In the genomic region with DNA sequence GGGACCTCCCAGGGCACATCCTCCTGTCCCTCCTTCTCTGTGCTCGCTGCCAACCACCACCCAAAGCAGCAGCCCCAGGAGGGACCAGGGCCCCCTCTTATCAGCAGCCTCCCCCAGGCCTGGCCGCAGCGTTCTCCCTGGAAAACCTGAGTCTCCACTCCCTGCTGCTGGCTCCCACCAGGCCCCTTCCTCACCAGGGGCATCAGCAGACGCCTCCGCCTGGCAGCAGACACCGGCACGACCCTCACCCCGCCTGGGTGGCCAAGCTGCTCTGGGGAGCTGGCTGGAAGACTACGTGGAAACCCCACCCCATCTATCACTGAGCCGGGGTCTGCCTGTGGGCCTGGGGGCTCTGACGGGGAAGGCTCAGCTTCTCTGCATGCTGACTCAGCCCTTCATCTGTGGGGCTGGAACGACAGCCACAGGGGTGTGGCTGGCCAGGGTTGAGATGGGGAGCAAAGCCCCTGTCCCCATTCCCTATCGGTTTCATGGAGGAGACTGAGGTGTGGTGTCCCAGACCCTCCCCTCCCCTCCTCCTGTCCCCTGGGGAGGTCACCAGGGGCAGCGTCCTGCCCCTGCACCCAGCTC, we compare ENCODE assay signal across 3 cellular contexts.
TF ChIP-seq lines count a peak whose summit lies in the region.

No MANE protein-coding gene starts in this region.

TF ChIP-seq in HEK293, 187 proteins besides CTCF, POLR2A, EP300 and RAD21:
- peak; percentile 76 for TF ChIP-seq ZIC2 (tag by site-specific recombination; IDR thresholded peaks at IDR 0.05)
- TF ChIP-seq ZNF335 (tag by site-specific recombination; conservative IDR thresholded peaks at IDR 0.05): no peak
- no peak for TF ChIP-seq SALL2 (tag by site-specific recombination; IDR thresholded peaks at IDR 0.05; ENCODE audit: borderline replicate concordance)
- TF ChIP-seq ZNF768 (tag by site-specific recombination; IDR thresholded peaks at IDR 0.05): no peak
- TF ChIP-seq, protein P1, sequence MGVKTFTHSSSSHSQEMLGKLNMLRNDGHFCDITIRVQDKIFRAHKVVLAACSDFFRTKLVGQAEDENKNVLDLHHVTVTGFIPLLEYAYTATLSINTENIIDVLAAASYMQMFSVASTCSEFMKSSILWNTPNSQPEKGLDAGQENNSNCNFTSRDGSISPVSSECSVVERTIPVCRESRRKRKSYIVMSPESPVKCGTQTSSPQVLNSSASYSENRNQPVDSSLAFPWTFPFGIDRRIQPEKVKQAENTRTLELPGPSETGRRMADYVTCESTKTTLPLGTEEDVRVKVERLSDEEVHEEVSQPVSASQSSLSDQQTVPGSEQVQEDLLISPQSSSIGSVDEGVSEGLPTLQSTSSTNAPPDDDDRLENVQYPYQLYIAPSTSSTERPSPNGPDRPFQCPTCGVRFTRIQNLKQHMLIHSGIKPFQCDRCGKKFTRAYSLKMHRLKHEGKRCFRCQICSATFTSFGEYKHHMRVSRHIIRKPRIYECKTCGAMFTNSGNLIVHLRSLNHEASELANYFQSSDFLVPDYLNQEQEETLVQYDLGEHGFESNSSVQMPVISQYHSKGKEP (tag by site-specific recombination; IDR thresholded peaks at IDR 0.05): no peak
- TF ChIP-seq ZNF791 (tag by site-specific recombination; IDR thresholded peaks at IDR 0.05): no peak
TF ChIP-seq in HEK293: peak in this region for 1.

TF ChIP-seq in K562, 482 proteins besides CTCF, POLR2A, EP300 and RAD21:
- peak; percentile 88 for TF ChIP-seq C11orf30 (IDR thresholded peaks at IDR 0.05; ENCODE audit: low read depth)
- TF ChIP-seq MAFF (IDR thresholded peaks at IDR 0.05; ENCODE audit: low read length): 0 out of 2 replicates have a peak, but pooled peaks have one; percentile 17
- TF ChIP-seq MAFG (tag; conservative IDR thresholded peaks at IDR 0.05): peak; percentile 52
- TF ChIP-seq MAFK (IDR thresholded peaks at IDR 0.05; ENCODE audit: low read length): peak; percentile 57
- no peak for TF ChIP-seq ZSCAN29 (IDR thresholded peaks at IDR 0.05)
- TF ChIP-seq ZNF316 (IDR thresholded peaks at IDR 0.05): peak; percentile 89

TF ChIP-seq in WTC11, 78 proteins besides CTCF, POLR2A, EP300 and RAD21:
- TF ChIP-seq OVOL2 (CRISPR knock-in tag; IDR thresholded peaks at IDR 0.05; ENCODE audit: borderline replicate concordance) (no peak), JAZF1 (CRISPR knock-in tag; IDR thresholded peaks at IDR 0.05) (no peak), ATF6 (CRISPR knock-in tag; IDR thresholded peaks at IDR 0.05) (no peak)
- TF ChIP-seq, protein P2, sequence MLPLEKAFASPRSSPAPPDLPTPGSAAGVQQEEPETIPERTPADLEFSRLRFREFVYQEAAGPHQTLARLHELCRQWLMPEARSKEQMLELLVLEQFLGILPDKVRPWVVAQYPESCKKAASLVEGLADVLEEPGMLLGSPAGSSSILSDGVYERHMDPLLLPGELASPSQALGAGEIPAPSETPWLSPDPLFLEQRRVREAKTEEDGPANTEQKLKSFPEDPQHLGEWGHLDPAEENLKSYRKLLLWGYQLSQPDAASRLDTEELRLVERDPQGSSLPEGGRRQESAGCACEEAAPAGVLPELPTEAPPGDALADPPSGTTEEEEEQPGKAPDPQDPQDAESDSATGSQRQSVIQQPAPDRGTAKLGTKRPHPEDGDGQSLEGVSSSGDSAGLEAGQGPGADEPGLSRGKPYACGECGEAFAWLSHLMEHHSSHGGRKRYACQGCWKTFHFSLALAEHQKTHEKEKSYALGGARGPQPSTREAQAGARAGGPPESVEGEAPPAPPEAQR (CRISPR knock-in tag; IDR thresholded peaks at IDR 0.05): no peak
